In the genomic region with DNA sequence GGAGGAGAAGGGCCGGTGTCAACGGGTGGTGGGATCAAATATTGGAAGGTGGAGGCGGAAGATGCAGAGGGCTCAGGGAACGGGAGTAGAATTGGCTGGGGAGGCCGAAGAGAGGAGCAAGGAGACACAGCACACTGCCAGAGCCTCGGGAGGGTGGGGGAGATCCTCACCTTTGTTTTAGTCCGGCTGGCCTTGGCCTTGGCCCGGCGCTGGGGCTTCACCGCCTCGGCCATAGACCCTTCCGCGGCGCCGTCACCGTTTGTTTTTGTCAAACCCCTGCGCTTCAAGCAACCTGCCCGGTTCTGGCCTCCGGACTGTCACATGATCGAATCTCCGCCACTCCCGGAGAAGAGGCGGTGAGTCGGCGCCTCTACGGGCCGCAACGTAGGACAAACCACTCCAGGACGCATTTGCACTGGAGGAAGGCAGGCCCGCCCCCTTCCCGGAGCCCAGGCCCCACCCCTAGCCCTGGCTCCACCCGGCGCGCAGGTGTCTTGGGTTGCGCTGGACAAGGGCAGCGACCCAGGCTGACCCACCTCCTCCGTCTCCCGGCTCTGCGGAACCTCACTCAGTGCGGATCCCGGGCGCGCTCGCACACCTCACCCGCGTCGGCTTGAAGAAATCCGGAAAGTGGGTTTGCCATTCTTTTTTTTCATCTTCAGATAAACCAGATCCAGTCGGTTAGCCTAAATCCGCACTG, we compare ENCODE assay signal across 1 cellular context.
A peak's percentile ranks its signal among the peaks of the same experiment; 100 is the strongest.
TF ChIP-seq lines count a peak whose summit lies in the region.

EPG5 (minus strand) TSS at position 323 of the 700 bp plus-strand sequence; CDS start at position 233, 90 bp downstream.

TF ChIP-seq in HEK293, 187 proteins besides CTCF, POLR2A, EP300 and RAD21 (continued from another document and continues in another):
- TF ChIP-seq ZNF513 (tag by site-specific recombination; IDR thresholded peaks at IDR 0.05) (no peak), ZNF48 (tag by site-specific recombination; IDR thresholded peaks at IDR 0.05) (no peak), TCF7L2 (IDR thresholded peaks at IDR 0.05; ENCODE audit: borderline replicate concordance, low read depth, low read length) (no peak), ZNF274 (IDR thresholded peaks at IDR 0.05; ENCODE audit: low read length) (no peak), ZNF274 (tag by site-specific recombination; IDR thresholded peaks at IDR 0.05; ENCODE audit: borderline replicate concordance) (no peak), KLF7 (tag by site-specific recombination; IDR thresholded peaks at IDR 0.05; ENCODE audit: borderline replicate concordance) (peak; percentile 36; the same call in 1 of the 2 replicates), SCRT2 (tag by site-specific recombination; IDR thresholded peaks at IDR 0.05) (no peak), ZNF37A (tag by site-specific recombination; IDR thresholded peaks at IDR 0.05) (no peak), ZNF26 (tag by site-specific recombination; IDR thresholded peaks at IDR 0.05) (no peak), ZNF677 (tag by site-specific recombination; IDR thresholded peaks at IDR 0.05) (no peak), ZNF221 (tag by site-specific recombination; IDR thresholded peaks at IDR 0.05; ENCODE audit: borderline replicate concordance) (no peak), YY2 (tag by site-specific recombination; IDR thresholded peaks at IDR 0.05) (peak; percentile 67), ZNF404 (tag by site-specific recombination; IDR thresholded peaks at IDR 0.05) (no peak), ZNF24 (tag by site-specific recombination; IDR thresholded peaks at IDR 0.05) (peak; percentile 52; the same call in 1 of the 2 replicates), ZNF302 (tag by site-specific recombination; IDR thresholded peaks at IDR 0.05; ENCODE audit: low read depth) (no peak), ZNF239 (tag by site-specific recombination; IDR thresholded peaks at IDR 0.05) (no peak), SP3 (tag by site-specific recombination; IDR thresholded peaks at IDR 0.05) (peak; percentile 93), ZNF138 (tag by site-specific recombination; IDR thresholded peaks at IDR 0.05; ENCODE audit: borderline replicate concordance) (no peak), ZEB2 (tag by site-specific recombination; IDR thresholded peaks at IDR 0.05) (peak; percentile 87), ZNF169 (tag by site-specific recombination; IDR thresholded peaks at IDR 0.05) (no peak), ZNF501 (tag by site-specific recombination; IDR thresholded peaks at IDR 0.05) (peak; percentile 77; the same call in 1 of the 2 replicates), ZNF600 (tag by site-specific recombination; IDR thresholded peaks at IDR 0.05) (peak; percentile 90), ZNF629 (tag by site-specific recombination; IDR thresholded peaks at IDR 0.05) (no peak; the same call in 1 of the 2 replicates), ZSCAN18 (tag by site-specific recombination; IDR thresholded peaks at IDR 0.05) (no peak), MYNN (tag by site-specific recombination; IDR thresholded peaks at IDR 0.05; ENCODE audit: borderline replicate concordance) (no peak), ZBTB48 (tag by site-specific recombination; IDR thresholded peaks at IDR 0.05) (peak; percentile 63), FEZF1 (tag by site-specific recombination; IDR thresholded peaks at IDR 0.05) (peak; percentile 36; the same call in 1 of the 2 replicates), REPIN1 (tag by site-specific recombination; IDR thresholded peaks at IDR 0.05; ENCODE audit: low read depth) (no peak), ZNF416 (tag by site-specific recombination; IDR thresholded peaks at IDR 0.05) (no peak), ZNF175 (tag by site-specific recombination; IDR thresholded peaks at IDR 0.05) (no peak), ZNF548 (tag by site-specific recombination; IDR thresholded peaks at IDR 0.05) (no peak), ZNF133 (tag by site-specific recombination; IDR thresholded peaks at IDR 0.05) (no peak), AEBP2 (tag by site-specific recombination; IDR thresholded peaks at IDR 0.05; ENCODE audit: borderline replicate concordance) (no peak), YY1 (tag by site-specific recombination; IDR thresholded peaks at IDR 0.05) (peak; percentile 55; the same call in 1 of the 2 replicates), ZNF16 (tag by site-specific recombination; IDR thresholded peaks at IDR 0.05; ENCODE audit: low read depth) (no peak), ZNF626 (tag by site-specific recombination; IDR thresholded peaks at IDR 0.05) (no peak), ZNF791 (tag by site-specific recombination; IDR thresholded peaks at IDR 0.05) (no peak)
- TF ChIP-seq, protein P1, sequence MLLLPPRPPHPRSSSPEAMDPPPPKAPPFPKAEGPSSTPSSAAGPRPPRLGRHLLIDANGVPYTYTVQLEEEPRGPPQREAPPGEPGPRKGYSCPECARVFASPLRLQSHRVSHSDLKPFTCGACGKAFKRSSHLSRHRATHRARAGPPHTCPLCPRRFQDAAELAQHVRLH (tag by site-specific recombination; IDR thresholded peaks at IDR 0.05) = peak; percentile 49; the same call in 1 of the 2 replicates
- TF ChIP-seq, protein P2, sequence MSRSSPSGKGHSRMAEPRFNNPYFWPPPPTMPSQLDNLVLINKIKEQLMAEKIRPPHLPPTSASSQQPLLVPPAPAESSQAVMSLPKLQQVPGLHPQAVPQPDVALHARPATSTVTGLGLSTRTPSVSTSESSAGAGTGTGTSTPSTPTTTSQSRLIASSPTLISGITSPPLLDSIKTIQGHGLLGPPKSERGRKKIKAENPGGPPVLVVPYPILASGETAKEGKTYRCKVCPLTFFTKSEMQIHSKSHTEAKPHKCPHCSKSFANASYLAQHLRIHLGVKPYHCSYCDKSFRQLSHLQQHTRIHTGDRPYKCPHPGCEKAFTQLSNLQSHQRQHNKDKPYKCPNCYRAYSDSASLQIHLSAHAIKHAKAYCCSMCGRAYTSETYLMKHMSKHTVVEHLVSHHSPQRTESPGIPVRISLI (tag by site-specific recombination; IDR thresholded peaks at IDR 0.05) = peak; percentile 39; the same call in 1 of the 2 replicates
- TF ChIP-seq, protein P3, sequence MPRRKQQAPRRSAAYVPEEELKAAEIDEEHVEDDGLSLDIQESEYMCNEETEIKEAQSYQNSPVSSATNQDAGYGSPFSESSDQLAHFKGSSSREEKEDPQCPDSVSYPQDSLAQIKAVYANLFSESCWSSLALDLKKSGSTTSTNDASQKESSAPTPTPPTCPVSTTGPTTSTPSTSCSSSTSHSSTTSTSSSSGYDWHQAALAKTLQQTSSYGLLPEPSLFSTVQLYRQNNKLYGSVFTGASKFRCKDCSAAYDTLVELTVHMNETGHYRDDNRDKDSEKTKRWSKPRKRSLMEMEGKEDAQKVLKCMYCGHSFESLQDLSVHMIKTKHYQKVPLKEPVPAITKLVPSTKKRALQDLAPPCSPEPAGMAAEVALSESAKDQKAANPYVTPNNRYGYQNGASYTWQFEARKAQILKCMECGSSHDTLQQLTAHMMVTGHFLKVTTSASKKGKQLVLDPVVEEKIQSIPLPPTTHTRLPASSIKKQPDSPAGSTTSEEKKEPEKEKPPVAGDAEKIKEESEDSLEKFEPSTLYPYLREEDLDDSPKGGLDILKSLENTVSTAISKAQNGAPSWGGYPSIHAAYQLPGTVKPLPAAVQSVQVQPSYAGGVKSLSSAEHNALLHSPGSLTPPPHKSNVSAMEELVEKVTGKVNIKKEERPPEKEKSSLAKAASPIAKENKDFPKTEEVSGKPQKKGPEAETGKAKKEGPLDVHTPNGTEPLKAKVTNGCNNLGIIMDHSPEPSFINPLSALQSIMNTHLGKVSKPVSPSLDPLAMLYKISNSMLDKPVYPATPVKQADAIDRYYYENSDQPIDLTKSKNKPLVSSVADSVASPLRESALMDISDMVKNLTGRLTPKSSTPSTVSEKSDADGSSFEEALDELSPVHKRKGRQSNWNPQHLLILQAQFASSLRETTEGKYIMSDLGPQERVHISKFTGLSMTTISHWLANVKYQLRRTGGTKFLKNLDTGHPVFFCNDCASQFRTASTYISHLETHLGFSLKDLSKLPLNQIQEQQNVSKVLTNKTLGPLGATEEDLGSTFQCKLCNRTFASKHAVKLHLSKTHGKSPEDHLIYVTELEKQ (tag by site-specific recombination; IDR thresholded peaks at IDR 0.05; ENCODE audit: borderline replicate concordance) = no peak
- TF ChIP-seq, protein P4, sequence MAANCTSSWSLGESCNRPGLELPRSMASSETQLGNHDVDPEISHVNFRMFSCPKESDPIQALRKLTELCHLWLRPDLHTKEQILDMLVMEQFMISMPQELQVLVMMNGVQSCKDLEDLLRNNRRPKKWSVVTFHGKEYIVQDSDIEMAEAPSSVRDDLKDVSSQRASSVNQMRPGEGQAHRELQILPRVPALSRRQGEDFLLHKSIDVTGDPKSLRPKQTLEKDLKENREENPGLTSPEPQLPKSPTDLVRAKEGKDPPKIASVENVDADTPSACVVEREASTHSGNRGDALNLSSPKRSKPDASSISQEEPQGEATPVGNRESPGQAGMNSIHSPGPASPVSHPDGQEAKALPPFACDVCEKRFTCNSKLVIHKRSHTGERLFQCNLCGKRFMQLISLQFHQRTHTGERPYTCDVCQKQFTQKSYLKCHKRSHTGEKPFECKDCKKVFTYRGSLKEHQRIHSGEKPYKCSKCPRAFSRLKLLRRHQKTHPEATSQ (tag by site-specific recombination; IDR thresholded peaks at IDR 0.05) = no peak
- TF ChIP-seq, protein P5, sequence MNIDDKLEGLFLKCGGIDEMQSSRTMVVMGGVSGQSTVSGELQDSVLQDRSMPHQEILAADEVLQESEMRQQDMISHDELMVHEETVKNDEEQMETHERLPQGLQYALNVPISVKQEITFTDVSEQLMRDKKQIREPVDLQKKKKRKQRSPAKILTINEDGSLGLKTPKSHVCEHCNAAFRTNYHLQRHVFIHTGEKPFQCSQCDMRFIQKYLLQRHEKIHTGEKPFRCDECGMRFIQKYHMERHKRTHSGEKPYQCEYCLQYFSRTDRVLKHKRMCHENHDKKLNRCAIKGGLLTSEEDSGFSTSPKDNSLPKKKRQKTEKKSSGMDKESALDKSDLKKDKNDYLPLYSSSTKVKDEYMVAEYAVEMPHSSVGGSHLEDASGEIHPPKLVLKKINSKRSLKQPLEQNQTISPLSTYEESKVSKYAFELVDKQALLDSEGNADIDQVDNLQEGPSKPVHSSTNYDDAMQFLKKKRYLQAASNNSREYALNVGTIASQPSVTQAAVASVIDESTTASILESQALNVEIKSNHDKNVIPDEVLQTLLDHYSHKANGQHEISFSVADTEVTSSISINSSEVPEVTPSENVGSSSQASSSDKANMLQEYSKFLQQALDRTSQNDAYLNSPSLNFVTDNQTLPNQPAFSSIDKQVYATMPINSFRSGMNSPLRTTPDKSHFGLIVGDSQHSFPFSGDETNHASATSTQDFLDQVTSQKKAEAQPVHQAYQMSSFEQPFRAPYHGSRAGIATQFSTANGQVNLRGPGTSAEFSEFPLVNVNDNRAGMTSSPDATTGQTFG (tag by site-specific recombination; IDR thresholded peaks at IDR 0.05; ENCODE audit: borderline replicate concordance) = no peak
- TF ChIP-seq, protein P6, sequence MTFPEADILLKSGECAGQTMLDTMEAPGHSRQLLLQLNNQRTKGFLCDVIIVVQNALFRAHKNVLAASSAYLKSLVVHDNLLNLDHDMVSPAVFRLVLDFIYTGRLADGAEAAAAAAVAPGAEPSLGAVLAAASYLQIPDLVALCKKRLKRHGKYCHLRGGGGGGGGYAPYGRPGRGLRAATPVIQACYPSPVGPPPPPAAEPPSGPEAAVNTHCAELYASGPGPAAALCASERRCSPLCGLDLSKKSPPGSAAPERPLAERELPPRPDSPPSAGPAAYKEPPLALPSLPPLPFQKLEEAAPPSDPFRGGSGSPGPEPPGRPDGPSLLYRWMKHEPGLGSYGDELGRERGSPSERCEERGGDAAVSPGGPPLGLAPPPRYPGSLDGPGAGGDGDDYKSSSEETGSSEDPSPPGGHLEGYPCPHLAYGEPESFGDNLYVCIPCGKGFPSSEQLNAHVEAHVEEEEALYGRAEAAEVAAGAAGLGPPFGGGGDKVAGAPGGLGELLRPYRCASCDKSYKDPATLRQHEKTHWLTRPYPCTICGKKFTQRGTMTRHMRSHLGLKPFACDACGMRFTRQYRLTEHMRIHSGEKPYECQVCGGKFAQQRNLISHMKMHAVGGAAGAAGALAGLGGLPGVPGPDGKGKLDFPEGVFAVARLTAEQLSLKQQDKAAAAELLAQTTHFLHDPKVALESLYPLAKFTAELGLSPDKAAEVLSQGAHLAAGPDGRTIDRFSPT (tag by site-specific recombination; IDR thresholded peaks at IDR 0.05) = no peak
